In genomic region chr4:152894673-152895072, GRCh38 we compare ENCODE assay signal across 17 cellular contexts. TPM values are rescaled to one million over a fixed set of nuclear protein-coding genes. Genes with fewer than 3 reads are reported as not detected.
DNase-seq lines count a peak whose midpoint lies in the region; ATAC-seq, FAIRE-seq and TF ChIP-seq lines count a peak whose summit lies in the region.
"Had no signal": no experiment of that assay in that cellular context is flagged by ENCODE, and none has a peak within 500 bp of the region (broad histone marks: within the 10 kb centered on the region; RNA-seq: fewer than 3 reads in every experiment).

No MANE protein-coding gene starts in this region.

- no peak overlapping the region for H3K27ac Mint-ChIP-seq in activated CD4-positive, alpha-beta T cell treated with anti-CD3 and anti-CD28 coated beads for 36 hours
- H3K27ac Mint-ChIP-seq: activated CD4-positive, alpha-beta T cell treated with anti-CD3 and anti-CD28 coated beads, Interleukin-2, amount 10 ng/mL, durations not matched to agents 7 days and 5 days had no signal

- no peaks in the 10 kb centered on the region for H3K4me1 Mint-ChIP-seq in activated CD4-positive, alpha-beta T cell treated with anti-CD3 and anti-CD28 coated beads for 36 hours

- CTCF ChIA-PET in activated CD4-positive, alpha-beta T cell treated with anti-CD3 and anti-CD28 coated beads for 36 hours (lab: Charles Lee) = no interaction called here

- H3K27me3 Mint-ChIP-seq in activated CD4-positive, alpha-beta T cell treated with anti-CD3 and anti-CD28 coated beads for 36 hours = no peaks in the 10 kb centered on the region
- H3K27me3 Mint-ChIP-seq: activated CD4-positive, alpha-beta T cell treated with anti-CD3 and anti-CD28 coated beads, Interleukin-2, amount 10 ng/mL, durations not matched to agents 7 days and 5 days had no signal

- intact Hi-C loops in left colon (cut with DNase I, micrococcal nuclease) = no loop called here
- intact Hi-C loops in activated CD4-positive, alpha-beta T cell treated with anti-CD3 and anti-CD28 coated beads for 36 hours (cut with DNase I, micrococcal nuclease) = no loop called here

- FAIRE-seq in bronchial epithelial cell (lab: Jason Lieb, UNC) = no peak

- H3K9me3 Mint-ChIP-seq in activated CD4-positive, alpha-beta T cell treated with anti-CD3 and anti-CD28 coated beads for 36 hours (ENCODE audit: low read depth) = no peaks in the 10 kb centered on the region
- H3K9me3 Mint-ChIP-seq: activated CD4-positive, alpha-beta T cell treated with anti-CD3 and anti-CD28 coated beads, Interleukin-2, amount 10 ng/mL, durations not matched to agents 7 days and 5 days had no signal

- H3K4me3 Mint-ChIP-seq in activated CD4-positive, alpha-beta T cell treated with anti-CD3 and anti-CD28 coated beads for 36 hours = no peak overlapping the region
- H3K4me3 Mint-ChIP-seq: activated CD4-positive, alpha-beta T cell treated with anti-CD3 and anti-CD28 coated beads, Interleukin-2, amount 10 ng/mL, durations not matched to agents 7 days and 5 days had no signal

- no peak for TF ChIP-seq CTCF in bronchial epithelial cell (IDR thresholded peaks at IDR 0.05; ENCODE audit: insufficient read depth, low read length, severe bottlenecking)

- peak; percentile 20 for ATAC-seq in left colon
- no peak for ATAC-seq in activated CD4-positive, alpha-beta T cell treated with anti-CD3 and anti-CD28 coated beads for 36 hours
- ATAC-seq: heart right ventricle, left lobe of liver had no signal

- no peaks in the 10 kb centered on the region for H3K36me3 ChIP-seq in bronchial epithelial cell (ENCODE audit: control insufficient read depth, insufficient read depth, low read length)
- H3K36me3 ChIP-seq: thyroid gland had no signal

- H3K27me3 ChIP-seq in bronchial epithelial cell (ENCODE audit: control insufficient read depth, insufficient read depth, low read length) = no peaks in the 10 kb centered on the region
- H3K27me3 ChIP-seq: heart right ventricle, thyroid gland had no signal

- DNase-seq in AG08395 (ENCODE audit: low spot score) (peak; percentile 43), HS-5 (ENCODE audit: low read depth) (peak; percentile 31), bronchial epithelial cell (ENCODE audit: low read depth) (peak; percentile 78), left colon (no peak), SK-N-DZ (ENCODE audit: low spot score) (no peak), H4 (ENCODE audit: low spot score) (no peak), NK-92 (lab: John Stamatoyannopoulos, UW; ENCODE audit: unreplicated experiment) (no peak)
- no peak for DNase-seq in activated CD4-positive, alpha-beta T cell treated with anti-CD3 and anti-CD28 coated beads for 36 hours
- DNase-seq: activated CD4-positive, alpha-beta T cell treated with anti-CD3 and anti-CD28 coated beads, Interleukin-2, amount 10 ng/mL, durations not matched to agents 7 days and 5 days; amygdala; heart right ventricle; KG1; NCI-H187; NCI-H526; RPMI8226; thyroid gland had no signal

- POLR2A ChIA-PET in activated CD4-positive, alpha-beta T cell treated with anti-CD3 and anti-CD28 coated beads for 36 hours (lab: Charles Lee) = no interaction called here

- H3K4me3 ChIP-seq in bronchial epithelial cell (ENCODE audit: low read depth, low read length) = no peak overlapping the region
- H3K4me3 ChIP-seq: heart right ventricle, thyroid gland had no signal

- peaks cover 6% of the 10 kb centered on the region for H3K36me3 Mint-ChIP-seq in activated CD4-positive, alpha-beta T cell treated with anti-CD3 and anti-CD28 coated beads for 36 hours (ENCODE audit: low read depth)

RNA-seq across cellular contexts. Expression of gene FHDC1, which starts 41.5 kb away (rescaled TPM):
- total RNA-seq in bronchial epithelial cell (0.53 and 2.4 TPM in 2 replicates), left colon (10 to 100 TPM; 14.9 to 15.2 TPM)
- 1.0 TPM in 2 replicates for polyA plus RNA-seq in SK-N-DZ (2014; cell fraction: cytosol; rRNA removed)
- 1.6 and 2.4 TPM in 2 replicates for polyA plus RNA-seq in SK-N-DZ (2014; cell fraction: nucleus; rRNA removed)
- total RNA-seq in H4 (2014; rRNA removed; shearing (Covaris generic)) = 0.10 and 0.15 TPM in 2 replicates
- under 1 TPM; 0.09 TPM for total RNA-seq in activated CD4-positive, alpha-beta T cell treated with anti-CD3 and anti-CD28 coated beads for 36 hours

Comparison
In these comparisons a context has a peak if more than half of its experiments do, and no peak if none do; other contexts are left out.
1. DNase-seq: peak in AG08395 (single experiment), HS-5 (single experiment) and bronchial epithelial cell (single experiment); none in left colon (0 of 2), SK-N-DZ (single experiment), H4 (single experiment), NK-92 (single experiment) and activated CD4-positive, alpha-beta T cell treated with anti-CD3 and anti-CD28 coated beads for 36 hours (single experiment).